Comparison of ENCODE assay signal across 1 cellular context in the genomic region with DNA sequence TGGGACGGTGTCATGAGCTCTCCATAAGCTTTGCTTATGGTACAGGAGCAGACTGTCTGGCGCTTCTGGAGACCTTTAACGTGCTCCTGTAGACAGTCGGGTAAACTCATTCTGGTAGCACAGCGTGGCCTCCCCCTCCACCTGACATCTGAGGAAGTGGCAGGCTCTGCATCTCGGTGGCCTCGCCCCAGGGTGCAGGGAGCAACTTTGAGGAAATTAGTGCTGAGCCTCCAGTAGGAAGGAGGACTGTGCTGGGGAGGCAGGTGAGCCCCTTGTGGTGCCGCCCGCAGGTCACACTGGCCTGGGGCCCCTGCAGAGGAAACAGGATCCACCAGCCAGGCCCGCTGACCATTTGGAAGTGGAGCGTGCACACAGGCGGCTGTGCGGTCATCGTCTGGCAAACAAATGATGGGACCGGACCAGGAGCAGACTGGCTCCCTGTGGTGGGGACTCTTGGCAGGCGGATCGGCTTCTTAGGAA.
TF ChIP-seq lines count a peak whose summit lies in the region.

No MANE protein-coding gene starts in this region.

TF ChIP-seq in H1, 55 proteins besides CTCF, POLR2A, EP300 and RAD21:
- TF ChIP-seq EZH2 (IDR thresholded peaks at IDR 0.05; ENCODE audit: low read depth, low read length, severe bottlenecking) (no peak), SP1 (IDR thresholded peaks at IDR 0.05; ENCODE audit: low read depth, low read length) (no peak), BACH1 (IDR thresholded peaks at IDR 0.05; ENCODE audit: low read length) (no peak), PHF8 (conservative IDR thresholded peaks at IDR 0.05; ENCODE audit: low read depth, low read length) (no peak), JUND (IDR thresholded peaks at IDR 0.05; ENCODE audit: low read length) (no peak), RXRA (IDR thresholded peaks at IDR 0.05; ENCODE audit: insufficient read depth, low read depth, low read length) (no peak), MAFK (IDR thresholded peaks at IDR 0.05; ENCODE audit: low read depth, low read length) (no peak), ASH2L (IDR thresholded peaks at IDR 0.05; ENCODE audit: low read length) (no peak), POU5F1 (IDR thresholded peaks at IDR 0.05; ENCODE audit: low read depth, low read length) (no peak), HDAC6 (IDR thresholded peaks at IDR 0.05; ENCODE audit: low read depth, low read length) (no peak), SIX5 (IDR thresholded peaks at IDR 0.05; ENCODE audit: low read depth, low read length) (no peak), CHD1 (IDR thresholded peaks at IDR 0.05; ENCODE audit: low read depth, low read length) (no peak), CBX5 (IDR thresholded peaks at IDR 0.05; ENCODE audit: low read depth, low read length) (no peak), NANOG (IDR thresholded peaks at IDR 0.05; ENCODE audit: insufficient read depth, low read depth, low read length, poor library complexity, severe bottlenecking) (no peak), FOSL1 (IDR thresholded peaks at IDR 0.05; ENCODE audit: insufficient read depth, low read depth, low read length) (no peak)
- TF ChIP-seq, protein P1, sequence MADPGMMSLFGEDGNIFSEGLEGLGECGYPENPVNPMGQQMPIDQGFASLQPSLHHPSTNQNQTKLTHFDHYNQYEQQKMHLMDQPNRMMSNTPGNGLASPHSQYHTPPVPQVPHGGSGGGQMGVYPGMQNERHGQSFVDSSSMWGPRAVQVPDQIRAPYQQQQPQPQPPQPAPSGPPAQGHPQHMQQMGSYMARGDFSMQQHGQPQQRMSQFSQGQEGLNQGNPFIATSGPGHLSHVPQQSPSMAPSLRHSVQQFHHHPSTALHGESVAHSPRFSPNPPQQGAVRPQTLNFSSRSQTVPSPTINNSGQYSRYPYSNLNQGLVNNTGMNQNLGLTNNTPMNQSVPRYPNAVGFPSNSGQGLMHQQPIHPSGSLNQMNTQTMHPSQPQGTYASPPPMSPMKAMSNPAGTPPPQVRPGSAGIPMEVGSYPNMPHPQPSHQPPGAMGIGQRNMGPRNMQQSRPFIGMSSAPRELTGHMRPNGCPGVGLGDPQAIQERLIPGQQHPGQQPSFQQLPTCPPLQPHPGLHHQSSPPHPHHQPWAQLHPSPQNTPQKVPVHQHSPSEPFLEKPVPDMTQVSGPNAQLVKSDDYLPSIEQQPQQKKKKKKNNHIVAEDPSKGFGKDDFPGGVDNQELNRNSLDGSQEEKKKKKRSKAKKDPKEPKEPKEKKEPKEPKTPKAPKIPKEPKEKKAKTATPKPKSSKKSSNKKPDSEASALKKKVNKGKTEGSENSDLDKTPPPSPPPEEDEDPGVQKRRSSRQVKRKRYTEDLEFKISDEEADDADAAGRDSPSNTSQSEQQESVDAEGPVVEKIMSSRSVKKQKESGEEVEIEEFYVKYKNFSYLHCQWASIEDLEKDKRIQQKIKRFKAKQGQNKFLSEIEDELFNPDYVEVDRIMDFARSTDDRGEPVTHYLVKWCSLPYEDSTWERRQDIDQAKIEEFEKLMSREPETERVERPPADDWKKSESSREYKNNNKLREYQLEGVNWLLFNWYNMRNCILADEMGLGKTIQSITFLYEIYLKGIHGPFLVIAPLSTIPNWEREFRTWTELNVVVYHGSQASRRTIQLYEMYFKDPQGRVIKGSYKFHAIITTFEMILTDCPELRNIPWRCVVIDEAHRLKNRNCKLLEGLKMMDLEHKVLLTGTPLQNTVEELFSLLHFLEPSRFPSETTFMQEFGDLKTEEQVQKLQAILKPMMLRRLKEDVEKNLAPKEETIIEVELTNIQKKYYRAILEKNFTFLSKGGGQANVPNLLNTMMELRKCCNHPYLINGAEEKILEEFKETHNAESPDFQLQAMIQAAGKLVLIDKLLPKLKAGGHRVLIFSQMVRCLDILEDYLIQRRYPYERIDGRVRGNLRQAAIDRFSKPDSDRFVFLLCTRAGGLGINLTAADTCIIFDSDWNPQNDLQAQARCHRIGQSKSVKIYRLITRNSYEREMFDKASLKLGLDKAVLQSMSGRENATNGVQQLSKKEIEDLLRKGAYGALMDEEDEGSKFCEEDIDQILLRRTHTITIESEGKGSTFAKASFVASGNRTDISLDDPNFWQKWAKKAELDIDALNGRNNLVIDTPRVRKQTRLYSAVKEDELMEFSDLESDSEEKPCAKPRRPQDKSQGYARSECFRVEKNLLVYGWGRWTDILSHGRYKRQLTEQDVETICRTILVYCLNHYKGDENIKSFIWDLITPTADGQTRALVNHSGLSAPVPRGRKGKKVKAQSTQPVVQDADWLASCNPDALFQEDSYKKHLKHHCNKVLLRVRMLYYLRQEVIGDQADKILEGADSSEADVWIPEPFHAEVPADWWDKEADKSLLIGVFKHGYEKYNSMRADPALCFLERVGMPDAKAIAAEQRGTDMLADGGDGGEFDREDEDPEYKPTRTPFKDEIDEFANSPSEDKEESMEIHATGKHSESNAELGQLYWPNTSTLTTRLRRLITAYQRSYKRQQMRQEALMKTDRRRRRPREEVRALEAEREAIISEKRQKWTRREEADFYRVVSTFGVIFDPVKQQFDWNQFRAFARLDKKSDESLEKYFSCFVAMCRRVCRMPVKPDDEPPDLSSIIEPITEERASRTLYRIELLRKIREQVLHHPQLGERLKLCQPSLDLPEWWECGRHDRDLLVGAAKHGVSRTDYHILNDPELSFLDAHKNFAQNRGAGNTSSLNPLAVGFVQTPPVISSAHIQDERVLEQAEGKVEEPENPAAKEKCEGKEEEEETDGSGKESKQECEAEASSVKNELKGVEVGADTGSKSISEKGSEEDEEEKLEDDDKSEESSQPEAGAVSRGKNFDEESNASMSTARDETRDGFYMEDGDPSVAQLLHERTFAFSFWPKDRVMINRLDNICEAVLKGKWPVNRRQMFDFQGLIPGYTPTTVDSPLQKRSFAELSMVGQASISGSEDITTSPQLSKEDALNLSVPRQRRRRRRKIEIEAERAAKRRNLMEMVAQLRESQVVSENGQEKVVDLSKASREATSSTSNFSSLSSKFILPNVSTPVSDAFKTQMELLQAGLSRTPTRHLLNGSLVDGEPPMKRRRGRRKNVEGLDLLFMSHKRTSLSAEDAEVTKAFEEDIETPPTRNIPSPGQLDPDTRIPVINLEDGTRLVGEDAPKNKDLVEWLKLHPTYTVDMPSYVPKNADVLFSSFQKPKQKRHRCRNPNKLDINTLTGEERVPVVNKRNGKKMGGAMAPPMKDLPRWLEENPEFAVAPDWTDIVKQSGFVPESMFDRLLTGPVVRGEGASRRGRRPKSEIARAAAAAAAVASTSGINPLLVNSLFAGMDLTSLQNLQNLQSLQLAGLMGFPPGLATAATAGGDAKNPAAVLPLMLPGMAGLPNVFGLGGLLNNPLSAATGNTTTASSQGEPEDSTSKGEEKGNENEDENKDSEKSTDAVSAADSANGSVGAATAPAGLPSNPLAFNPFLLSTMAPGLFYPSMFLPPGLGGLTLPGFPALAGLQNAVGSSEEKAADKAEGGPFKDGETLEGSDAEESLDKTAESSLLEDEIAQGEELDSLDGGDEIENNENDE (IDR thresholded peaks at IDR 0.05; ENCODE audit: insufficient replicate concordance, low read length) = no peak
- TF ChIP-seq, protein P2, sequence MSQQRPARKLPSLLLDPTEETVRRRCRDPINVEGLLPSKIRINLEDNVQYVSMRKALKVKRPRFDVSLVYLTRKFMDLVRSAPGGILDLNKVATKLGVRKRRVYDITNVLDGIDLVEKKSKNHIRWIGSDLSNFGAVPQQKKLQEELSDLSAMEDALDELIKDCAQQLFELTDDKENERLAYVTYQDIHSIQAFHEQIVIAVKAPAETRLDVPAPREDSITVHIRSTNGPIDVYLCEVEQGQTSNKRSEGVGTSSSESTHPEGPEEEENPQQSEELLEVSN (IDR thresholded peaks at IDR 0.05) = no peak
TF ChIP-seq in H1: peak in this region for 0.
